ENCODE assay signal across 3 cellular contexts in genomic region chr2:41204315-41204714, GRCh38.
TF ChIP-seq lines count a peak whose summit lies in the region.

No MANE protein-coding gene starts in this region.

TF ChIP-seq in GM23338, 12 proteins besides CTCF, POLR2A, EP300 and RAD21:
- no peak for TF ChIP-seq ETS1 (IDR thresholded peaks at IDR 0.05)
- TF ChIP-seq EZH2phosphoT487 (IDR thresholded peaks at IDR 0.05; ENCODE audit: unreplicated experiment) = no peak
- TF ChIP-seq EZH2 (IDR thresholded peaks at IDR 0.05; ENCODE audit: low read depth, unreplicated experiment) = no peak

TF ChIP-seq in endothelial cell of umbilical vein, 7 proteins besides CTCF, POLR2A, EP300 and RAD21:
- no peak for TF ChIP-seq MAX (IDR thresholded peaks at IDR 0.05; ENCODE audit: insufficient read depth, insufficient read length)
- TF ChIP-seq FOS (IDR thresholded peaks at IDR 0.05; ENCODE audit: borderline replicate concordance, insufficient read depth, low read length) = no peak
- TF ChIP-seq MYC (IDR thresholded peaks at IDR 0.05; ENCODE audit: low read depth, low read length) = no peak
- TF ChIP-seq POLR2AphosphoS5 (IDR thresholded peaks at IDR 0.05; ENCODE audit: insufficient read depth, low read depth, low read length) = no peak
- no peak for TF ChIP-seq GATA2 (IDR thresholded peaks at IDR 0.05; ENCODE audit: insufficient read depth, insufficient read length, low read depth, low read length)
- TF ChIP-seq EZH2 (IDR thresholded peaks at IDR 0.05; ENCODE audit: borderline replicate concordance, low read depth, low read length, severe bottlenecking) = no peak
- no peak for TF ChIP-seq JUN (IDR thresholded peaks at IDR 0.05; ENCODE audit: borderline replicate concordance, insufficient read depth, insufficient read length, low read depth)
TF ChIP-seq in endothelial cell of umbilical vein: peak in this region for 0.

TF ChIP-seq in HEK293T, 16 proteins besides CTCF, POLR2A, EP300 and RAD21:
- no peak for TF ChIP-seq SP1 (IDR thresholded peaks at IDR 0.05)
TF ChIP-seq in HEK293T: peak in this region for 0.
